Comparison of ENCODE assay signal across 16 cellular contexts in genomic region chr4:21451032-21451431, GRCh38.
DNase-seq lines count a peak whose midpoint lies in the region; TF ChIP-seq lines count a peak whose summit lies in the region.
"Had no signal": no experiment of that assay in that cellular context is flagged by ENCODE, and none has a peak within 500 bp of the region (broad histone marks: within the 10 kb centered on the region; RNA-seq: fewer than 3 reads in every experiment).

No MANE protein-coding gene starts in this region.

- no peak overlapping the region for H3K4me3 ChIP-seq in vagina
- H3K4me3 ChIP-seq: prostate gland, transverse colon had no signal

- intact Hi-C loops in vagina (cut with DNase I), result no loop called here

- no peak for TF ChIP-seq CTCF in vagina (IDR thresholded peaks at IDR 0.05)

- in situ Hi-C loops in ACHN (cut with HindIII; ENCODE audit: low pct_ligation_motif_present, low pct_unique_long_range_greater_than_20kb, low sequenced_read_pairs), result no loop called here

- H3K27ac ChIP-seq in vagina, result no peak overlapping the region
- H3K27ac ChIP-seq: prostate gland, transverse colon, VCaP had no signal

- no peaks in the 10 kb centered on the region for H3K4me1 ChIP-seq in vagina
- H3K4me1 ChIP-seq: Caco-2, prostate gland, transverse colon had no signal

- H3K27me3 ChIP-seq in vagina, result no peaks in the 10 kb centered on the region
- H3K27me3 ChIP-seq: transverse colon had no signal

- TF ChIP-seq POLR2A in vagina (IDR thresholded peaks at IDR 0.05), result no peak

- DNase-seq in ACHN (peak; percentile 89), HS-27A (ENCODE audit: low read depth) (peak; percentile 46), T1000 (lab: John Stamatoyannopoulos, UW) (peak; percentile 43), fibroblast of the conjunctiva (ENCODE audit: low read depth) (peak; percentile 53), vagina (ENCODE audit: extremely low spot score in 2 of 2) (no peak), NCI-H526 treated with DMSO at 0.1 percent for 48 hours (lab: John Stamatoyannopoulos, UW) (no peak), 8988T (no peak)
- no peak for DNase-seq in activated T-cell treated with anti-CD3 and anti-CD28 coated beads, Interleukin-2, amount 50 U/mL, for 48 hours
- DNase-seq: activated naive CD4-positive, alpha-beta T cell treated with anti-CD3 and anti-CD28 coated beads, Interleukin-2, amount 50 U/mL, for 16 hours; Caco-2; NCI-H748 treated with DMSO at 0.1 percent for 48 hours; SHP77 treated with DMSO at 0.1 percent for 48 hours; stimulated activated CD4-positive, alpha-beta T cell treated with anti-CD3 and anti-CD28 coated beads, Interleukin-2, amount 100 ng/mL, for 24 hours; transverse colon had no signal

- H3K36me3 ChIP-seq in vagina, result no peaks in the 10 kb centered on the region
- H3K36me3 ChIP-seq: prostate gland, transverse colon had no signal

- H3K9me3 ChIP-seq in vagina, result no peaks in the 10 kb centered on the region
- H3K9me3 ChIP-seq: Caco-2, prostate gland, transverse colon had no signal

Comparison
In these comparisons a context has a peak if more than half of its experiments do, and no peak if none do; other contexts are left out.
1. DNase-seq: peak in ACHN (single experiment), HS-27A (single experiment), T1000 (single experiment) and fibroblast of the conjunctiva (single experiment); none in activated T-cell treated with anti-CD3 and anti-CD28 coated beads, Interleukin-2, amount 50 U/mL, for 48 hours (0 of 2), vagina (0 of 2), NCI-H526 treated with DMSO at 0.1 percent for 48 hours (single experiment) and 8988T (single experiment).